1 cellular context compared by ENCODE assay signal in the genomic region with DNA sequence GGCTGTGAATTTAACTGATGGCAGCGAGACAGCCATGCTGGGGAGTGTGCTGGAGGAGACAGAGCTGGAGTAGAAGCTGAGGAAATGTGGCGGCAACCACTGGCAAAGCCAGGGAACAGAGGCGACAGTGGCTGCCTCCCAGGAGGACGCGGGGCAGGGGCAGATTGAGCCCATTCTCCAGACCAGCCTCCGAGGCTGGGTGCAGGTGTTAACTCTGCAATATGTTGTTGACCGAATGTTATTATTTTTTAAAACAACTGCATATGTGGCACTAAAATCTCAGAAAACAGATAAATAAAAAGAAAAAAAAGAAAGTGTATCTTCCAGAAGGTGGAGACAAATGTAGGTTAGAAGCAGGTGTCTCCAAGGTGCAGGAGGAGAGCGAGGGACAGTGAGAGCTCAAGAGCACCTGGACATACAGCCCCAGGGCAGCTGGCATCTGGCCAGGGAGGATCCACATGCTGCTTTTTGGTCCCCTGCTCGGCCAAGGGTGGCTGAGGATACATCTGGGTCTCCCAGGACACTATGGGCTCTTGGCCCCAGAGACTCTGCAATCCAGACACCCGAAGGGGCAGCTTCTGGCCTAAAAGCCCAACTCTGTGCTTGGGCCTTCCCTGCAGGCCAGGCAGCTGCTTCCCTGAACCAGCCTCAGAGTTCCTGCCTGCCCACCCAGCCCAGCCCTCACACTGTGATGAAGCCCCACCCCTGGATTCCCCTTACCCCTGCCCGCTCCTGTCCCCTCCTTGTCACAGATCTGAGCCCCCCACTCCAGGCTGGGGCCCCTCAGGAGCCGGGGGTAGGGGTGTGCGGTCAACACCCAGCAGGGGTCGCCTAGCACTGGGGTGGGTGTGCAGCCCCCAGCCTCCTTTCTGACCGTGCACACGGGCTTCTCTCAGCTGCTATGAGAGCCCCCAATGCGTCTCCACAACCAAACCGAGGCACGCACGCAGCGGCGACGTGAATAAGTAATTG.
TF ChIP-seq lines count a peak whose summit lies in the region.

No MANE protein-coding gene starts in this region.

TF ChIP-seq in K562, 482 proteins besides CTCF, POLR2A, EP300 and RAD21 (continued from another document and continues in another):
- TF ChIP-seq, protein P1, sequence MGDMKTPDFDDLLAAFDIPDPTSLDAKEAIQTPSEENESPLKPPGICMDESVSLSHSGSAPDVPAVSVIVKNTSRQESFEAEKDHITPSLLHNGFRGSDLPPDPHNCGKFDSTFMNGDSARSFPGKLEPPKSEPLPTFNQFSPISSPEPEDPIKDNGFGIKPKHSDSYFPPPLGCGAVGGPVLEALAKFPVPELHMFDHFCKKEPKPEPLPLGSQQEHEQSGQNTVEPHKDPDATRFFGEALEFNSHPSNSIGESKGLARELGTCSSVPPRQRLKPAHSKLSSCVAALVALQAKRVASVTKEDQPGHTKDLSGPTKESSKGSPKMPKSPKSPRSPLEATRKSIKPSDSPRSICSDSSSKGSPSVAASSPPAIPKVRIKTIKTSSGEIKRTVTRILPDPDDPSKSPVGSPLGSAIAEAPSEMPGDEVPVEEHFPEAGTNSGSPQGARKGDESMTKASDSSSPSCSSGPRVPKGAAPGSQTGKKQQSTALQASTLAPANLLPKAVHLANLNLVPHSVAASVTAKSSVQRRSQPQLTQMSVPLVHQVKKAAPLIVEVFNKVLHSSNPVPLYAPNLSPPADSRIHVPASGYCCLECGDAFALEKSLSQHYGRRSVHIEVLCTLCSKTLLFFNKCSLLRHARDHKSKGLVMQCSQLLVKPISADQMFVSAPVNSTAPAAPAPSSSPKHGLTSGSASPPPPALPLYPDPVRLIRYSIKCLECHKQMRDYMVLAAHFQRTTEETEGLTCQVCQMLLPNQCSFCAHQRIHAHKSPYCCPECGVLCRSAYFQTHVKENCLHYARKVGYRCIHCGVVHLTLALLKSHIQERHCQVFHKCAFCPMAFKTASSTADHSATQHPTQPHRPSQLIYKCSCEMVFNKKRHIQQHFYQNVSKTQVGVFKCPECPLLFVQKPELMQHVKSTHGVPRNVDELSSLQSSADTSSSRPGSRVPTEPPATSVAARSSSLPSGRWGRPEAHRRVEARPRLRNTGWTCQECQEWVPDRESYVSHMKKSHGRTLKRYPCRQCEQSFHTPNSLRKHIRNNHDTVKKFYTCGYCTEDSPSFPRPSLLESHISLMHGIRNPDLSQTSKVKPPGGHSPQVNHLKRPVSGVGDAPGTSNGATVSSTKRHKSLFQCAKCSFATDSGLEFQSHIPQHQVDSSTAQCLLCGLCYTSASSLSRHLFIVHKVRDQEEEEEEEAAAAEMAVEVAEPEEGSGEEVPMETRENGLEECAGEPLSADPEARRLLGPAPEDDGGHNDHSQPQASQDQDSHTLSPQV (IDR thresholded peaks at IDR 0.05): no peak
- TF ChIP-seq, protein P2, sequence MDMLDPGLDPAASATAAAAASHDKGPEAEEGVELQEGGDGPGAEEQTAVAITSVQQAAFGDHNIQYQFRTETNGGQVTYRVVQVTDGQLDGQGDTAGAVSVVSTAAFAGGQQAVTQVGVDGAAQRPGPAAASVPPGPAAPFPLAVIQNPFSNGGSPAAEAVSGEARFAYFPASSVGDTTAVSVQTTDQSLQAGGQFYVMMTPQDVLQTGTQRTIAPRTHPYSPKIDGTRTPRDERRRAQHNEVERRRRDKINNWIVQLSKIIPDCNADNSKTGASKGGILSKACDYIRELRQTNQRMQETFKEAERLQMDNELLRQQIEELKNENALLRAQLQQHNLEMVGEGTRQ (CRISPR knock-in tag; IDR thresholded peaks at IDR 0.05): 0 out of 2 replicates have a peak, but pooled peaks have one; percentile 9
- TF ChIP-seq JUNB (CRISPR knock-in tag; conservative IDR thresholded peaks at IDR 0.05): no peak
- TF ChIP-seq ZNF699 (CRISPR knock-in tag; IDR thresholded peaks at IDR 0.05; ENCODE audit: insufficient replicate concordance): peak; percentile 9
- TF ChIP-seq HNRNPK (IDR thresholded peaks at IDR 0.05; ENCODE audit: low read depth, low read length, poor library complexity, severe bottlenecking): no peak
- TF ChIP-seq, protein P3, sequence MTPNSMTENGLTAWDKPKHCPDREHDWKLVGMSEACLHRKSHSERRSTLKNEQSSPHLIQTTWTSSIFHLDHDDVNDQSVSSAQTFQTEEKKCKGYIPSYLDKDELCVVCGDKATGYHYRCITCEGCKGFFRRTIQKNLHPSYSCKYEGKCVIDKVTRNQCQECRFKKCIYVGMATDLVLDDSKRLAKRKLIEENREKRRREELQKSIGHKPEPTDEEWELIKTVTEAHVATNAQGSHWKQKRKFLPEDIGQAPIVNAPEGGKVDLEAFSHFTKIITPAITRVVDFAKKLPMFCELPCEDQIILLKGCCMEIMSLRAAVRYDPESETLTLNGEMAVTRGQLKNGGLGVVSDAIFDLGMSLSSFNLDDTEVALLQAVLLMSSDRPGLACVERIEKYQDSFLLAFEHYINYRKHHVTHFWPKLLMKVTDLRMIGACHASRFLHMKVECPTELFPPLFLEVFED (CRISPR knock-in tag; conservative IDR thresholded peaks at IDR 0.05): no peak
- TF ChIP-seq ZNF311 (CRISPR knock-in tag; IDR thresholded peaks at IDR 0.05): no peak
- no peak for TF ChIP-seq RUNX1 (IDR thresholded peaks at IDR 0.05; ENCODE audit: low read depth)
- no peak for TF ChIP-seq NELFE (IDR thresholded peaks at IDR 0.05; ENCODE audit: insufficient read depth, insufficient read length)
- TF ChIP-seq, protein P4, sequence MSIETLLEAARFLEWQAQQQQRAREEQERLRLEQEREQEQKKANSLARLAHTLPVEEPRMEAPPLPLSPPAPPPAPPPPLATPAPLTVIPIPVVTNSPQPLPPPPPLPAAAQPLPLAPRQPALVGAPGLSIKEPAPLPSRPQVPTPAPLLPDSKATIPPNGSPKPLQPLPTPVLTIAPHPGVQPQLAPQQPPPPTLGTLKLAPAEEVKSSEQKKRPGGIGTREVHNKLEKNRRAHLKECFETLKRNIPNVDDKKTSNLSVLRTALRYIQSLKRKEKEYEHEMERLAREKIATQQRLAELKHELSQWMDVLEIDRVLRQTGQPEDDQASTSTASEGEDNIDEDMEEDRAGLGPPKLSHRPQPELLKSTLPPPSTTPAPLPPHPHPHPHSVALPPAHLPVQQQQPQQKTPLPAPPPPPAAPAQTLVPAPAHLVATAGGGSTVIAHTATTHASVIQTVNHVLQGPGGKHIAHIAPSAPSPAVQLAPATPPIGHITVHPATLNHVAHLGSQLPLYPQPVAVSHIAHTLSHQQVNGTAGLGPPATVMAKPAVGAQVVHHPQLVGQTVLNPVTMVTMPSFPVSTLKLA (conservative IDR thresholded peaks at IDR 0.05): no peak
- TF ChIP-seq, protein P5, sequence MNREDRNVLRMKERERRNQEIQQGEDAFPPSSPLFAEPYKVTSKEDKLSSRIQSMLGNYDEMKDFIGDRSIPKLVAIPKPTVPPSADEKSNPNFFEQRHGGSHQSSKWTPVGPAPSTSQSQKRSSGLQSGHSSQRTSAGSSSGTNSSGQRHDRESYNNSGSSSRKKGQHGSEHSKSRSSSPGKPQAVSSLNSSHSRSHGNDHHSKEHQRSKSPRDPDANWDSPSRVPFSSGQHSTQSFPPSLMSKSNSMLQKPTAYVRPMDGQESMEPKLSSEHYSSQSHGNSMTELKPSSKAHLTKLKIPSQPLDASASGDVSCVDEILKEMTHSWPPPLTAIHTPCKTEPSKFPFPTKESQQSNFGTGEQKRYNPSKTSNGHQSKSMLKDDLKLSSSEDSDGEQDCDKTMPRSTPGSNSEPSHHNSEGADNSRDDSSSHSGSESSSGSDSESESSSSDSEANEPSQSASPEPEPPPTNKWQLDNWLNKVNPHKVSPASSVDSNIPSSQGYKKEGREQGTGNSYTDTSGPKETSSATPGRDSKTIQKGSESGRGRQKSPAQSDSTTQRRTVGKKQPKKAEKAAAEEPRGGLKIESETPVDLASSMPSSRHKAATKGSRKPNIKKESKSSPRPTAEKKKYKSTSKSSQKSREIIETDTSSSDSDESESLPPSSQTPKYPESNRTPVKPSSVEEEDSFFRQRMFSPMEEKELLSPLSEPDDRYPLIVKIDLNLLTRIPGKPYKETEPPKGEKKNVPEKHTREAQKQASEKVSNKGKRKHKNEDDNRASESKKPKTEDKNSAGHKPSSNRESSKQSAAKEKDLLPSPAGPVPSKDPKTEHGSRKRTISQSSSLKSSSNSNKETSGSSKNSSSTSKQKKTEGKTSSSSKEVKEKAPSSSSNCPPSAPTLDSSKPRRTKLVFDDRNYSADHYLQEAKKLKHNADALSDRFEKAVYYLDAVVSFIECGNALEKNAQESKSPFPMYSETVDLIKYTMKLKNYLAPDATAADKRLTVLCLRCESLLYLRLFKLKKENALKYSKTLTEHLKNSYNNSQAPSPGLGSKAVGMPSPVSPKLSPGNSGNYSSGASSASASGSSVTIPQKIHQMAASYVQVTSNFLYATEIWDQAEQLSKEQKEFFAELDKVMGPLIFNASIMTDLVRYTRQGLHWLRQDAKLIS (CRISPR knock-in tag; IDR thresholded peaks at IDR 0.05): no peak
- TF ChIP-seq NFRKB (IDR thresholded peaks at IDR 0.05; ENCODE audit: low read depth): no peak
- TF ChIP-seq BACH1 (tag; IDR thresholded peaks at IDR 0.05): no peak
- TF ChIP-seq, protein P6, sequence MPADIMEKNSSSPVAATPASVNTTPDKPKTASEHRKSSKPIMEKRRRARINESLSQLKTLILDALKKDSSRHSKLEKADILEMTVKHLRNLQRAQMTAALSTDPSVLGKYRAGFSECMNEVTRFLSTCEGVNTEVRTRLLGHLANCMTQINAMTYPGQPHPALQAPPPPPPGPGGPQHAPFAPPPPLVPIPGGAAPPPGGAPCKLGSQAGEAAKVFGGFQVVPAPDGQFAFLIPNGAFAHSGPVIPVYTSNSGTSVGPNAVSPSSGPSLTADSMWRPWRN (IDR thresholded peaks at IDR 0.05; ENCODE audit: low read depth): no peak
- TF ChIP-seq ZNF76 (CRISPR knock-in tag; IDR thresholded peaks at IDR 0.05; ENCODE audit: borderline replicate concordance): no peak
- TF ChIP-seq, protein P7, sequence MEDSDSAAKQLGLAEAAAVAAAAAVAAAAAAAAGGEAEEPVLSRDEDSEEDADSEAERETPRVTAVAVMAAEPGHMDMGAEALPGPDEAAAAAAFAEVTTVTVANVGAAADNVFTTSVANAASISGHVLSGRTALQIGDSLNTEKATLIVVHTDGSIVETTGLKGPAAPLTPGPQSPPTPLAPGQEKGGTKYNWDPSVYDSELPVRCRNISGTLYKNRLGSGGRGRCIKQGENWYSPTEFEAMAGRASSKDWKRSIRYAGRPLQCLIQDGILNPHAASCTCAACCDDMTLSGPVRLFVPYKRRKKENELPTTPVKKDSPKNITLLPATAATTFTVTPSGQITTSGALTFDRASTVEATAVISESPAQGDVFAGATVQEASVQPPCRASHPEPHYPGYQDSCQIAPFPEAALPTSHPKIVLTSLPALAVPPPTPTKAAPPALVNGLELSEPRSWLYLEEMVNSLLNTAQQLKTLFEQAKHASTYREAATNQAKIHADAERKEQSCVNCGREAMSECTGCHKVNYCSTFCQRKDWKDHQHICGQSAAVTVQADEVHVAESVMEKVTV (CRISPR knock-in tag; IDR thresholded peaks at IDR 0.05): peak; percentile 13; the same call in 1 of the 2 replicates
- no peak for TF ChIP-seq RBM22 (IDR thresholded peaks at IDR 0.05; ENCODE audit: low read depth, low read length, poor library complexity, severe bottlenecking)
- TF ChIP-seq, protein P8, sequence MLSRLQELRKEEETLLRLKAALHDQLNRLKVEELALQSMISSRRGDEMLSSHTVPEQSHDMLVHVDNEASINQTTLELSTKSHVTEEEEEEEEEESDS (CRISPR knock-in tag; IDR thresholded peaks at IDR 0.05): no peak
- 0 out of 2 replicates have a peak, but pooled peaks have one; percentile 2 for TF ChIP-seq HIVEP1 (CRISPR knock-in tag; IDR thresholded peaks at IDR 0.05)
- no peak for TF ChIP-seq ZNF3 (CRISPR knock-in tag; IDR thresholded peaks at IDR 0.05)
- no peak for TF ChIP-seq CBX3 (IDR thresholded peaks at IDR 0.05; ENCODE audit: borderline replicate concordance in 1 of 2, low read length in 2 of 2)
- no peak for TF ChIP-seq IRF2 (CRISPR knock-in tag; IDR thresholded peaks at IDR 0.05)
- no peak for TF ChIP-seq MECOM (CRISPR knock-in tag; IDR thresholded peaks at IDR 0.05)
- no peak for TF ChIP-seq ZNF224 (CRISPR knock-in tag; IDR thresholded peaks at IDR 0.05)
- TF ChIP-seq ZNF232 (CRISPR knock-in tag; IDR thresholded peaks at IDR 0.05): no peak
- no peak for TF ChIP-seq ZNF354B (CRISPR knock-in tag; IDR thresholded peaks at IDR 0.05)
